ENCODE assay signal across 7 cellular contexts in the genomic region with DNA sequence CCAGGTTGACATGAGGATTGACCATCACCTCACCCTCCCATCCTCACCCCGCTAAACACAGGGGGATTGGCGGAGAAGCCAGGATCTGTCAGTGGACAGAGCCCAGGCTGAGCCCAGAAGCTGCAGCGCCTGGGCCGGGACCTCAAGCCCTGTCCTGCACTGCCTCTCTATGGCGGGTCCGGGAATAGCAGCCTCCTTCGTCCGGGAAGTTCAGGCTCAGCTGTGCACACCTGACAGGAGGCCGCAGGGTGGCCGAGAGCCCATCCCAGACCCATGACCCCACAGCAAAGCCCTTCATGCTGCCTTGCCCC.
A peak's percentile ranks its signal among the peaks of the same experiment; 100 is the strongest.
DNase-seq lines count a peak whose midpoint lies in the region; ATAC-seq and TF ChIP-seq lines count a peak whose summit lies in the region.

No MANE protein-coding gene starts in this region.

- H3K9me3 ChIP-seq in upper lobe of right lung = no peaks in the 10 kb centered on the region

- DNase-seq in NCI-H2081 (lab: John Stamatoyannopoulos, UW) = peak; percentile 68
- DNase-seq in activated CD8-positive, alpha-beta T cell treated with anti-CD3 and anti-CD28 coated beads for 36 hours = peak; percentile 75
- DNase-seq in fibroblast of the aortic adventitia (ENCODE audit: low read depth) = peak; percentile 42
- peak; percentile 94 for DNase-seq in neural crest cell (ENCODE audit: low read depth, low spot score)
- DNase-seq in upper lobe of right lung = peak; percentile 82

- no peaks in the 10 kb centered on the region for H3K9me3 Mint-ChIP-seq in activated CD8-positive, alpha-beta T cell treated with anti-CD3 and anti-CD28 coated beads for 36 hours
- H3K9me3 Mint-ChIP-seq in neural crest cell = no peaks in the 10 kb centered on the region

- peaks cover 20% of the 10 kb centered on the region for H3K27me3 Mint-ChIP-seq in activated CD8-positive, alpha-beta T cell treated with anti-CD3 and anti-CD28 coated beads for 36 hours
- peaks cover 4% of the 10 kb centered on the region for H3K27me3 Mint-ChIP-seq in neural crest cell (ENCODE audit: low read depth)

- H3K27me3 ChIP-seq in upper lobe of right lung = peaks cover 29% of the 10 kb centered on the region

- no peak overlapping the region for H3K27ac Mint-ChIP-seq in activated CD8-positive, alpha-beta T cell treated with anti-CD3 and anti-CD28 coated beads for 36 hours
- H3K27ac Mint-ChIP-seq in neural crest cell (ENCODE audit: unreplicated experiment) = no peak overlapping the region

- no peak overlapping the region for H3K4me3 Mint-ChIP-seq in activated CD8-positive, alpha-beta T cell treated with anti-CD3 and anti-CD28 coated beads for 36 hours
- peak overlapping the region; percentile 72 for H3K4me3 Mint-ChIP-seq in neural crest cell

- POLR2A ChIA-PET in activated CD8-positive, alpha-beta T cell treated with anti-CD3 and anti-CD28 coated beads for 36 hours (lab: Charles Lee) = interaction anchor here (0.5 kb wide), 1 partner anchor 968 kb away, joined by 3 read pairs; no protein-coding TSS in a partner anchor

- TF ChIP-seq CTCF in GM12872 (IDR thresholded peaks at IDR 0.05; ENCODE audit: insufficient read depth, low read depth, low read length) (peak; percentile 97), fibroblast of the aortic adventitia (IDR thresholded peaks at IDR 0.05; ENCODE audit: insufficient read depth, low read length) (peak; percentile 83), neural crest cell (conservative IDR thresholded peaks at IDR 0.05) (peak; percentile 90), upper lobe of right lung (IDR thresholded peaks at IDR 0.05) (peak; percentile 82)
- peak; percentile 87 for TF ChIP-seq CTCF in activated CD8-positive, alpha-beta T cell treated with anti-CD3 and anti-CD28 coated beads for 36 hours (IDR thresholded peaks at IDR 0.05)

- CTCF ChIA-PET in activated CD8-positive, alpha-beta T cell treated with anti-CD3 and anti-CD28 coated beads for 36 hours (lab: Charles Lee) = interaction anchor here (0.8 to 2.8 kb wide), 7 partner anchors 10 to 969 kb away, joined by 3 to 19 read pairs (median 3); no protein-coding TSS in a partner anchor

- H3K4me3 ChIP-seq in fibroblast of the aortic adventitia (ENCODE audit: low read depth, low read length) (no peak overlapping the region), upper lobe of right lung (no peak overlapping the region)

- no peaks in the 10 kb centered on the region for H3K4me1 Mint-ChIP-seq in activated CD8-positive, alpha-beta T cell treated with anti-CD3 and anti-CD28 coated beads for 36 hours (ENCODE audit: low read depth)
- peaks cover 12% of the 10 kb centered on the region for H3K4me1 Mint-ChIP-seq in neural crest cell

- peaks cover 3% of the 10 kb centered on the region for H3K4me1 ChIP-seq in upper lobe of right lung

- intact Hi-C loops in activated CD8-positive, alpha-beta T cell treated with anti-CD3 and anti-CD28 coated beads for 36 hours (cut with micrococcal nuclease) = loop anchor here (10.0 kb wide), 1 partner anchor 969 kb away; no protein-coding TSS in a partner anchor
- intact Hi-C loops in upper lobe of right lung (cut with DNase I) = no loop called here

- no peaks in the 10 kb centered on the region for H3K36me3 ChIP-seq in upper lobe of right lung

- no peaks in the 10 kb centered on the region for H3K36me3 Mint-ChIP-seq in activated CD8-positive, alpha-beta T cell treated with anti-CD3 and anti-CD28 coated beads for 36 hours (ENCODE audit: low read depth)
- no peaks in the 10 kb centered on the region for H3K36me3 Mint-ChIP-seq in neural crest cell (ENCODE audit: low read depth)

- ATAC-seq in HG02759 (IDR thresholded peaks at IDR 0.05; ENCODE audit: unreplicated experiment) = peak; percentile 78
- peak; percentile 92 for ATAC-seq in activated CD8-positive, alpha-beta T cell treated with anti-CD3 and anti-CD28 coated beads for 36 hours
- ATAC-seq in upper lobe of right lung = peak; percentile 89

- H3K27ac ChIP-seq in upper lobe of right lung = no peak overlapping the region

Comparison
In these comparisons a context has a peak if more than half of its experiments do, and no peak if none do; other contexts are left out.
1. DNase-seq: peak in every context shown above with its lines; median percentile 94 in neural crest cell; 82 in upper lobe of right lung; 75 in activated CD8-positive, alpha-beta T cell treated with anti-CD3 and anti-CD28 coated beads for 36 hours; 68 in NCI-H2081; 42 in fibroblast of the aortic adventitia.